ENCODE assay signal across 8 cellular contexts in the genomic region with DNA sequence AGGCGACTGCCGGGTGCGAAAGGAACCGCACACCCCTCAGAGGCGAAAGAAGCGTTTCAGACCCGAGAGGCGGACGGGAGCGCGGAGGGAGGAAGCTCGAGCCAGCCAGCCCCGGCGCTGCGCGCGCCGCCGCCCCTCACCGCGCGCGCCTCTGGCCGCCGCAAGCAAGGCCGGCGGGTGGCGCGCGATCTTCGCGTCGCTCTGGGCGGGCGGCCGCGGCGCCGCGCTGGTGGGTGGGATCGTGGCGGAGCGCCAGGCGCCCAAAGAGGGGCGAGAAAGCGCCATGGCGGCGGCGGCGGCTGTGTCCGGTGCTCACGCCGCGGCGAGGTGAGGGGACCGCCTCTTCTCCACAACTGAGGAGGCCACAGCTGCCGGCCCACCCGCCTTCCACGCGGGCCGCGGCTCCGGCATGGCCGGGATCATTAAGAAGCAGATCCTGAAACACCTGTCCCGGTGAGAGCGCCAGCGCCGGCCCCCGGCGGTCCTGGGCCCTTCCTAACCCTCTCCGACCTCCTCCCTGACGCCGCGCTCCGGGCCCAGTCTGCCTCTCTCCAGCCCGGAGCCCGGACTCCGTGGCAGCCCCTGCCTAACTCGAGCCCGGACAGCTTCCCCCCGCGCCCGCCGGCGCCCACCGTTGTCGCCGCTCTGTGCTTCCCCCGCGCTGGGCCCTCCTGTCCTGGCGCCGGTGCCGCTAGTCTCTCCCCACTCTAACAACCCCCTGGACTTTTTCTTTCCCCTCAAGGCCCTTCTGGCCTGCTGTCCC. TPM values are rescaled to one million over a fixed set of nuclear protein-coding genes. Genes with fewer than 3 reads are reported as not detected.
DNase-seq lines count a peak whose midpoint lies in the region; ATAC-seq lines count a peak whose summit lies in the region.

BLTP3A (plus strand) TSS at position 242 of the 763 bp plus-strand sequence; CDS start at position 410, 168 bp downstream.

- no peaks in the 10 kb centered on the region for H3K27me3 ChIP-seq in endocrine pancreas (ENCODE audit: control insufficient read depth, insufficient read depth, low read length)

- peak; percentile 85 for ATAC-seq in GM19328 (IDR thresholded peaks at IDR 0.05; ENCODE audit: unreplicated experiment)
- ATAC-seq in HG03521 (IDR thresholded peaks at IDR 0.05; ENCODE audit: unreplicated experiment), result peak; percentile 87

- no peaks in the 10 kb centered on the region for H3K9me3 ChIP-seq in endocrine pancreas (ENCODE audit: control insufficient read depth, low read length)
- peaks cover 4% of the 10 kb centered on the region for H3K9me3 ChIP-seq in mesodermal cell (ENCODE audit: control insufficient read depth, low read length)

- H3K27ac ChIP-seq in mesodermal cell (ENCODE audit: low read depth, low read length, severe bottlenecking), result peak within 1 kb of the TSS; percentile 66

- H3K4me3 ChIP-seq in endocrine pancreas (ENCODE audit: control insufficient read depth, insufficient read depth, low read length) (peak within 1 kb of the TSS; percentile 82), mesodermal cell (ENCODE audit: extremely low read depth, insufficient read depth, low read length, poor library complexity, severe bottlenecking) (peak within 1 kb of the TSS; percentile 65)

- WGBS in mesodermal cell (ENCODE audit: insufficient coverage in 2 of 2), 2 experiments, result 0% methylated on average over 40 to 86 of the region's 93 CpGs

- DNase-seq in C1 segment of cervical spinal cord (lab: John Stamatoyannopoulos, UW) (peak in 13 of 14 donors; percentile 28 to 82 (median 71)), NCI-H82 treated with DMSO at 0.1 percent for 48 hours (lab: John Stamatoyannopoulos, UW; ENCODE audit: unreplicated experiment) (peak; percentile 55)
- DNase-seq in activated CD8-positive, alpha-beta memory T cell treated with anti-CD3 and anti-CD28 coated beads for 48 hours (ENCODE audit: low read depth in 2 of 3, low spot score in 2 of 3), result peak in 2 of 3 experiments; percentile 36 to 67
- peak; percentile 48 to 68 for DNase-seq in stimulated activated CD8-positive, alpha-beta memory T cell treated with anti-CD3 and anti-CD28 coated beads, Interleukin-15, amount 100 ng/mL, for 4 hours (ENCODE audit: low read depth in 2 of 2)

- H3K9ac ChIP-seq in endocrine pancreas (ENCODE audit: control insufficient read depth, insufficient read depth, low read length), result peak within 1 kb of the TSS; percentile 90

- H3K4me1 ChIP-seq in endocrine pancreas (ENCODE audit: control insufficient read depth, insufficient read depth, low read length) (no peaks in the 10 kb centered on the region), mesodermal cell (ENCODE audit: control insufficient read depth, insufficient read depth, low read length, poor library complexity, severe bottlenecking) (no peaks in the 10 kb centered on the region)

- H3K36me3 ChIP-seq in endocrine pancreas (ENCODE audit: control insufficient read depth, insufficient read depth, low read length), result no peaks in the 10 kb centered on the region
- H3K36me3 ChIP-seq in mesodermal cell (ENCODE audit: control insufficient read depth, insufficient read depth, low read length), result peaks cover 3% of the 10 kb centered on the region

RNA-seq across cellular contexts. Expression of gene BLTP3A, which starts in this region (rescaled TPM):
- 12.4 TPM for polyA plus RNA-seq in mesodermal cell (2013, experiment 1 of 2)
- 11.5 TPM for polyA plus RNA-seq in mesodermal cell (2013, experiment 2 of 2)

Comparison
In these comparisons a context has a peak if more than half of its experiments do, and no peak if none do; other contexts are left out.
1. Peak in every context shown above with its lines: DNase-seq, ATAC-seq, H3K4me3 ChIP-seq and H3K27ac ChIP-seq.